Comparison of ENCODE assay signal across 8 cellular contexts in the genomic region with DNA sequence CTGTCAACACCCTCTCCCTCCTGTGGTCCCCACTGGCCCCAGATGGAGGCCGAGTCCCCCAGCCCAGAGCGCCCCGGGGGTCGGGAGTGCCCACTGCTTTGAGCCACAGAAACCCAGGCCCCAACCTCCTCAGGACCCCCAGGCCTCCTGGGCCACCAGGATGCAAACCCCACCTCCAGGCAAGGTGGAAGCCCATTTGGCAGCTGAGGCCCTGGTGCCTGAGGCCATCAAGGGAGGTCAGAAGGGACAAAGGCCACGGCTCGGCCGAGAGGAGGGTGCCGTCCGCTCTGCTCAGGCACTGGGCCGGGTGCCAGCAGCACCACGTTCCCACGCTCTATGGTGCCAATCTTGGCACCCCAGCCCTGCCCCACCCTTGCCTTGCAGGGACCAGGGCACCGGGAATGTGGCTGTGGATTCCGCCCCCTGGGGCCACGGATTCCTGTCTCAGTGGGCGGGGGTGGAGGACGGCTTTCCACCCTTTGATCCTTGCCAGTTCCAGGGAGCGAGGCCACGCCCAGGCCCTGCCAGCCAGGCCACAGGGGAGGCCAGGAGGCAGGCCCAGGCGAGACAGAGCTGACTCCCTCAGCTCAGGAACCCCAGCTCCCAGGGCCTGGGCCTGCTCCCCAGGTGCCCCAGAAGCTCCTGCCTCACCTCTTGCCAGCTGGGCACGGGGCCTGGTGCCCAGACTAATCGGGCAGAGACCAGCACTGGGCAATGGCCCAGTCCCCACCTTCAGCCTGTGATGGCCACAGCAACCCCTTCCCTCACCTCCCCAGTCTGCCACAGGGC. TPM values are rescaled to one million over a fixed set of nuclear protein-coding genes. Genes with fewer than 3 reads are reported as not detected.
DNase-seq lines count a peak whose midpoint lies in the region; ATAC-seq and TF ChIP-seq lines count a peak whose summit lies in the region.

No MANE protein-coding gene starts in this region.

- peak overlapping the region; percentile 47 for H3K4me3 Mint-ChIP-seq in osteocyte (ENCODE audit: unreplicated experiment)

- peaks cover 54% of the 10 kb centered on the region for H3K4me1 Mint-ChIP-seq in osteocyte (ENCODE audit: unreplicated experiment)

- ATAC-seq in esophagus mucosa: peak; percentile 67
- ATAC-seq in GM19328 (IDR thresholded peaks at IDR 0.05; ENCODE audit: unreplicated experiment): no peak

- H3K27me3 Mint-ChIP-seq in osteocyte (ENCODE audit: unreplicated experiment): no peaks in the 10 kb centered on the region

- DNase-seq in COLO668 (lab: John Stamatoyannopoulos, UW; ENCODE audit: unreplicated experiment) (peak; percentile 81), NCI-H2196 treated with DMSO at 0.1 percent for 48 hours (lab: John Stamatoyannopoulos, UW; ENCODE audit: unreplicated experiment) (peak; percentile 10), osteocyte (ENCODE audit: extremely low spot score, unreplicated experiment) (peak; percentile 85), Ammon's horn (ENCODE audit: low spot score) (no peak), NCI-H524 treated with DMSO at 0.1 percent for 48 hours (lab: John Stamatoyannopoulos, UW) (no peak), OCI-M1 (lab: John Stamatoyannopoulos, UW) (no peak)

- no peaks in the 10 kb centered on the region for H3K36me3 Mint-ChIP-seq in osteocyte (ENCODE audit: unreplicated experiment)

- peak overlapping the region; percentile 79 for H3K27ac Mint-ChIP-seq in osteocyte (ENCODE audit: unreplicated experiment)

- no peak for TF ChIP-seq CTCF in osteocyte (IDR thresholded peaks at IDR 0.05)

- H3K9me3 Mint-ChIP-seq in osteocyte (ENCODE audit: unreplicated experiment): no peaks in the 10 kb centered on the region

RNA-seq across cellular contexts. Expression of a gene that starts 26.3 kb away (rescaled TPM):
- total RNA-seq in esophagus mucosa (0.36 TPM), osteocyte (0.16 and 0.24 TPM in 2 replicates)

Comparison
In these comparisons a context has a peak if more than half of its experiments do, and no peak if none do; other contexts are left out.
1. DNase-seq: peak in COLO668 (single experiment), NCI-H2196 treated with DMSO at 0.1 percent for 48 hours (single experiment) and osteocyte (single experiment); none in Ammon's horn (single experiment), NCI-H524 treated with DMSO at 0.1 percent for 48 hours (single experiment) and OCI-M1 (single experiment).